In genomic region chrX:31223817-31224216, GRCh38 we compare ENCODE assay signal across 10 cellular contexts.
DNase-seq lines count a peak whose midpoint lies in the region; ATAC-seq and TF ChIP-seq lines count a peak whose summit lies in the region.
"Had no signal": no experiment of that assay in that cellular context is flagged by ENCODE, and none has a peak within 500 bp of the region (broad histone marks: within the 10 kb centered on the region; RNA-seq: fewer than 3 reads in every experiment).

No MANE protein-coding gene starts in this region.

- POLR2A ChIA-PET in A673 (lab: Charles Lee; ENCODE audit: low non-redundant PET): interaction anchor here (0.5 kb wide), 1 partner anchor 43 kb away, joined by 3 read pairs; no protein-coding TSS in a partner anchor

- TF ChIP-seq CTCF in A673 (conservative IDR thresholded peaks at IDR 0.05; ENCODE audit: low read depth, low read length): no peak

- no peak for TF ChIP-seq POLR2A in erythroblast (IDR thresholded peaks at IDR 0.05; ENCODE audit: low read length)

- no peak overlapping the region for H3K4me3 ChIP-seq in A673 (ENCODE audit: low read depth, low read length, poor library complexity, severe bottlenecking)

- no peaks in the 10 kb centered on the region for H3K36me3 ChIP-seq in A673 (ENCODE audit: insufficient read depth, low read length, poor library complexity, severe bottlenecking)

- CTCF ChIA-PET in A673 (lab: Charles Lee): no interaction called here

- no peaks in the 10 kb centered on the region for H3K27me3 ChIP-seq in A673 (replicated peaks; ENCODE audit: insufficient read depth, low read depth, low read length, poor library complexity)

- no peaks in the 10 kb centered on the region for H3K4me1 ChIP-seq in A673 (ENCODE audit: insufficient read depth, low read length, poor library complexity, severe bottlenecking)

- no peak overlapping the region for H3K27ac ChIP-seq in A673 (ENCODE audit: low read depth, low read length, poor library complexity, severe bottlenecking)

- no peaks in the 10 kb centered on the region for H3K9me3 ChIP-seq in A673 (ENCODE audit: low read depth, low read length, poor library complexity, severe bottlenecking)

- ATAC-seq in GM18517 (IDR thresholded peaks at IDR 0.05; ENCODE audit: unreplicated experiment) (peak; percentile 82), HG02852 (IDR thresholded peaks at IDR 0.05; ENCODE audit: unreplicated experiment) (peak; percentile 76)
- ATAC-seq: activated naive CD4-positive, alpha-beta T cell treated with anti-CD3 and anti-CD28 coated beads, Interleukin-2, amount 50 U/mL, for 72 hours had no signal

- intact Hi-C loops in A673 (cut with micrococcal nuclease; ENCODE audit: unreplicated experiment): no loop called here

- no TSS peak for BruUV-seq in A673 (replicated peaks; lab: Mats Ljungman, UMichigan)

- peak; percentile 60 to 78 for DNase-seq in NOMO-1 (lab: John Stamatoyannopoulos, UW; ENCODE audit: unreplicated experiment in 2 of 2)
- DNase-seq in hepatic stellate cell (ENCODE audit: low spot score): peak; percentile 19
- DNase-seq in activated naive CD4-positive, alpha-beta T cell treated with anti-CD3 and anti-CD28 coated beads, Interleukin-2, amount 50 U/mL, for 16 hours: no peak
- DNase-seq in NCI-H2171 treated with DMSO at 0.1 percent for 48 hours (lab: John Stamatoyannopoulos, UW): no peak
- DNase-seq in erythroblast (lab: John Stamatoyannopoulos, UW): no peak
- DNase-seq in A673 (ENCODE audit: low spot score): no peak
- DNase-seq: NCI-H82 had no signal

Comparison
In these comparisons a context has a peak if more than half of its experiments do, and no peak if none do; other contexts are left out.
1. DNase-seq: peak in NOMO-1 (2 of 2) and hepatic stellate cell (single experiment); none in activated naive CD4-positive, alpha-beta T cell treated with anti-CD3 and anti-CD28 coated beads, Interleukin-2, amount 50 U/mL, for 16 hours (single experiment), NCI-H2171 treated with DMSO at 0.1 percent for 48 hours (single experiment), erythroblast (0 of 2) and A673 (single experiment).